In genomic region chr7:137036768-137037167, GRCh38 we compare ENCODE assay signal across 12 cellular contexts.
"Had no signal": no experiment of that assay in that cellular context is flagged by ENCODE, and none has a peak within 500 bp of the region (broad histone marks: within the 10 kb centered on the region; RNA-seq: fewer than 3 reads in every experiment).

No MANE protein-coding gene starts in this region.

- ATAC-seq: activated CD8-positive, alpha-beta memory T cell treated with anti-CD3 and anti-CD28 coated beads, Interleukin-2, amount 10 ng/mL, durations not matched to agents 7 days and 5 days; activated T-helper 17 cell treated with anti-CD3 and anti-CD28 coated beads, Interleukin-2, amount 50 U/mL, for 72 hours had no signal

- DNase-seq: activated CD4-positive, alpha-beta memory T cell treated with anti-CD3 and anti-CD28 coated beads, Interleukin-2, amount 10 ng/mL, durations not matched to agents 7 days and 5 days; activated CD4-positive, alpha-beta T cell treated with anti-CD3 and anti-CD28 coated beads for 4 hours; activated CD8-positive, alpha-beta memory T cell treated with anti-CD3 and anti-CD28 coated beads, Interleukin-2, amount 10 ng/mL, durations not matched to agents 7 days and 5 days; activated naive CD4-positive, alpha-beta T cell; activated naive CD8-positive, alpha-beta T cell treated with anti-CD3 and anti-CD28 coated beads for 36 hours; amygdala; caudate nucleus; erythroblast; nucleus accumbens; stimulated activated CD8-positive, alpha-beta memory T cell treated with anti-CD3 and anti-CD28 coated beads, Interleukin-4, amount 100 ng/mL, for 48 hours; stimulated activated naive CD4-positive, alpha-beta T cell had no signal
